9 cellular contexts compared by ENCODE assay signal in the genomic region with DNA sequence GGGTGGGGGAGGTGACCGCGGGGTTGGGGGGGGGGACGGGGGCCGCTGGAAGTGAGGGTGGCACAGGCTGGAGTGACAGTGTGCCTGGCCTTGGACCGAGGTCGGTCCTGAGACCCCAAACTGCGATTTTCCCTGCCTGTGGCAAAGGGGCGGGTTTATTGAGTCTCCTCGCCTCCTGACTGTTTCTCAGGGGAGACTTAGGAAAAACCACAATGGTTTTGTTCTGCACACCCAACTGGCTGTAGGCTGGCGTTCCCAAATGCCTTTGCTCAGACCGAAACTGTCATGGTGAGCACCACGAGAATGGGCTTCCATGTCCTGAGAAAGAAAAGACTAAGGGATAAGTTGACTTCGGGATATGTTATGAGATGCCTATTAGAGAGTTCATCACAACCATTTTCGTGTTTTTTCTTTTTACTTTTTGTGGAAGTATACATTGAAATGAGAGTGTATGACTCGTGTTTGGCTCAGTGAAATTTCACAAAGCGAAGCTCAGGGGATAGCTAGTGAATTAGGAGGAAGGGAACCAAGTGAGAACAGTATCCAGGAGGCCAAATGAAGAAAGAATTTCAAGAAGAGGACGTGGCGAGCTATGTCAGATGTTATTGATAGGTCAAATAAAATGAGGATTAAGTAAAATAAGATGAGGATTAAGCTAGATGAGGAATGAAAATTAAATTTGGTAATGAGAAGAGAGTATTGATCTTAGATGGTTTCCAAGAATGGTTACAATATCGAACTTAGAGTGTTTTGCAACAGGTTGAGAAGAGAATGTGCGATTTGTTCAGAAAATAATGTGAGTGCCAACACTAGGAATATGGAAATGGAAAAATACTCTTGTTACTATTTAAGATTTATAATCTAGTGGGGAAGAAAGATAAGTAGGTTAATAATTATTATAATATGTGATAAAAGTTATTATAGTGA. TPM values are rescaled to one million over a fixed set of nuclear protein-coding genes. Genes with fewer than 3 reads are reported as not detected.
DNase-seq lines count a peak whose midpoint lies in the region; ATAC-seq and TF ChIP-seq lines count a peak whose summit lies in the region.
"Had no signal": no experiment of that assay in that cellular context is flagged by ENCODE, and none has a peak within 500 bp of the region (broad histone marks: within the 10 kb centered on the region; RNA-seq: fewer than 3 reads in every experiment).

No MANE protein-coding gene starts in this region.

- H3K4me1 ChIP-seq in HEK293 (ENCODE audit: control insufficient read depth, insufficient read depth, low read length), result peaks cover 3% of the 10 kb centered on the region; the same call in 1 of the 2 replicates
- no peaks in the 10 kb centered on the region for H3K4me1 ChIP-seq in right cardiac atrium (ENCODE audit: control insufficient read depth, insufficient read depth, low read length)
- peaks cover 37 to 40% of the 10 kb centered on the region in 2 donors for H3K4me1 ChIP-seq in gastrocnemius medialis

- H3K27me3 Mint-ChIP-seq in Calu3 (ENCODE audit: unreplicated experiment), result no peaks in the 10 kb centered on the region

- H3K9me3 ChIP-seq in HEK293 (ENCODE audit: control insufficient read depth, insufficient read depth, low read depth, low read length) (no peaks in the 10 kb centered on the region), WERI-Rb-1 (ENCODE audit: severe bottlenecking) (no peaks in the 10 kb centered on the region), right cardiac atrium (ENCODE audit: control insufficient read depth, low read length) (no peaks in the 10 kb centered on the region), gastrocnemius medialis (no peaks in the 10 kb centered on the region)

- H3K4me3 ChIP-seq in HEK293 (ENCODE audit: low read depth, low read length) (peak overlapping the region; percentile 97), WERI-Rb-1 (ENCODE audit: low read depth, low read length) (peak overlapping the region; percentile 84), right cardiac atrium (ENCODE audit: low read length) (peak overlapping the region; percentile 91), gastrocnemius medialis (peak overlapping the region; percentile 74 to 89 (median 88))

- no peak for TF ChIP-seq POLR2A in gastrocnemius medialis (IDR thresholded peaks at IDR 0.05)

- H3K9me3 Mint-ChIP-seq in Calu3 (ENCODE audit: low read depth, unreplicated experiment), result peaks cover 8% of the 10 kb centered on the region

- no peak overlapping the region for H3K27ac Mint-ChIP-seq in Calu3 (ENCODE audit: unreplicated experiment)
- H3K27ac Mint-ChIP-seq: activated B cell treated with CpG ODN at 0.5 μM for 24 hours had no signal

- no peaks in the 10 kb centered on the region for H3K27me3 ChIP-seq in WERI-Rb-1 (ENCODE audit: insufficient read depth, low read depth, severe bottlenecking)
- no peaks in the 10 kb centered on the region for H3K27me3 ChIP-seq in right cardiac atrium (ENCODE audit: control insufficient read depth, insufficient read depth)
- H3K27me3 ChIP-seq in gastrocnemius medialis, result no peaks in the 10 kb centered on the region

- H3K36me3 ChIP-seq in HEK293 (ENCODE audit: control insufficient read depth in 2 of 2, insufficient read depth in 1 of 2, low read length in 2 of 2) (peaks cover 0 to 6% of the 10 kb centered on the region in 2 experiments; a peak in 1 of 3 replicates), WERI-Rb-1 (no peaks in the 10 kb centered on the region), gastrocnemius medialis (no peaks in the 10 kb centered on the region)

- in situ Hi-C loops in gastrocnemius medialis (cut with MboI; ENCODE audit: low sequenced_read_pairs in 4 of 4), result no loop called here

- TF ChIP-seq CTCF in Calu3 (IDR thresholded peaks at IDR 0.05; ENCODE audit: unreplicated experiment) (no peak), HEK293 (tag by site-specific recombination; IDR thresholded peaks at IDR 0.05) (no peak), WERI-Rb-1 (IDR thresholded peaks at IDR 0.05; ENCODE audit: low read depth, low read length) (no peak), gastrocnemius medialis (IDR thresholded peaks at IDR 0.05 in 4 of 5, conservative IDR thresholded peaks at IDR 0.05 in 1 of 5) (no peak)

- H3K27ac ChIP-seq in HEK293 (ENCODE audit: extremely low read depth, low read depth, low read length) (no peak overlapping the region), WERI-Rb-1 (no peak overlapping the region), right cardiac atrium (ENCODE audit: low read length) (peak overlapping the region; percentile 45), gastrocnemius medialis (peak overlapping the region; percentile 87 to 97 (median 94))

- WGBS in right cardiac atrium, result 19% methylated on average over 20 of the region's 20 CpGs

- ATAC-seq in right cardiac atrium (peak; percentile 8 to 36), gastrocnemius medialis (peak; percentile 31 to 37), HG02884 (IDR thresholded peaks at IDR 0.05; ENCODE audit: unreplicated experiment) (no peak), GM21390 (IDR thresholded peaks at IDR 0.05; ENCODE audit: unreplicated experiment) (no peak)

- DNase-seq in Calu3 (peak; percentile 25), WERI-Rb-1 (no peak), right cardiac atrium (peak in 1 of 3 donors; percentile 39), gastrocnemius medialis (peak in 1 of 2 donors; percentile 16), OCI-M2 (lab: John Stamatoyannopoulos, UW; ENCODE audit: unreplicated experiment) (no peak)

- no peaks in the 10 kb centered on the region for H3K36me3 Mint-ChIP-seq in Calu3 (ENCODE audit: insufficient read depth, unreplicated experiment)

- H3K4me3 Mint-ChIP-seq in Calu3 (ENCODE audit: low read depth, unreplicated experiment), result no peak overlapping the region

- POLR2A ChIA-PET in HEK293 (lab: Yijun Ruan, JAX), result interaction anchor here (0.5 to 1.1 kb wide), 3 partner anchors 17 to 33 kb away, joined by 3 to 4 read pairs (median 3); no protein-coding TSS in a partner anchor

- CTCF ChIA-PET in Calu3 (lab: Charles Lee) (interaction anchor here (0.5 kb wide), 1 partner anchor 305 kb away, joined by 7 read pairs; no protein-coding TSS in a partner anchor), HEK293 (lab: Yijun Ruan, JAX) (no interaction called here)

- H3K4me1 Mint-ChIP-seq in Calu3 (ENCODE audit: low read depth, unreplicated experiment), result no peaks in the 10 kb centered on the region

- intact Hi-C loops in Calu3 (cut with micrococcal nuclease; ENCODE audit: unreplicated experiment) (no loop called here), right cardiac atrium (cut with DNase I) (no loop called here), gastrocnemius medialis (cut with DNase I; ENCODE audit: low total_unique reads) (loop anchor here (2.0 kb wide), 1 partner anchor 34 kb away; no protein-coding TSS in a partner anchor)

- TSS peak; percentile 44 for BruUV-seq in Calu3 (replicated peaks; lab: Mats Ljungman, UMichigan)

TF ChIP-seq in HEK293, 187 proteins besides CTCF, POLR2A, EP300 and RAD21 (continues in another document):
- TF ChIP-seq AEBP2 (tag by site-specific recombination; IDR thresholded peaks at IDR 0.05; ENCODE audit: borderline replicate concordance) (no peak), ZNF211 (tag by site-specific recombination; IDR thresholded peaks at IDR 0.05; ENCODE audit: low read depth) (no peak), ZNF510 (tag by site-specific recombination; IDR thresholded peaks at IDR 0.05; ENCODE audit: insufficient replicate concordance) (no peak), SCRT2 (tag by site-specific recombination; IDR thresholded peaks at IDR 0.05) (peak; percentile 91), ZSCAN30 (tag by site-specific recombination; IDR thresholded peaks at IDR 0.05) (no peak), ZNF76 (tag by site-specific recombination; IDR thresholded peaks at IDR 0.05; ENCODE audit: borderline replicate concordance, low read depth) (peak; percentile 11; the same call in 1 of the 2 replicates), PRDM1 (tag by site-specific recombination; IDR thresholded peaks at IDR 0.05) (peak; percentile 83), ZNF629 (tag by site-specific recombination; IDR thresholded peaks at IDR 0.05) (no peak), IKZF3 (tag by site-specific recombination; IDR thresholded peaks at IDR 0.05) (0 out of 2 replicates have a peak, but pooled peaks have one; percentile 45), SCRT1 (tag by site-specific recombination; IDR thresholded peaks at IDR 0.05; ENCODE audit: borderline replicate concordance) (peak; percentile 76; the same call in 1 of the 2 replicates), GLI4 (tag by site-specific recombination; IDR thresholded peaks at IDR 0.05) (no peak)

RNA-seq across cellular contexts. Expression of gene NET1, which starts 0.9 kb away (rescaled TPM):
- total RNA-seq in Calu3 (2022) (147 and 154 TPM in 2 replicates), right cardiac atrium (10 to 100 TPM; 16.2 to 26.6 (median 20.8) TPM), gastrocnemius medialis (10 to 100 TPM; 19.8 to 76.4 (median 36.3) TPM)
- polyA plus RNA-seq in right cardiac atrium, result 6.7 TPM

RNA-seq across cellular contexts. Expression of gene TUBAL3, which starts 8.6 kb away (rescaled TPM):
- total RNA-seq in Calu3 (2022) (not detected in 2 replicates), right cardiac atrium (1 to 10 TPM in 3 of 4 donors, under 1 TPM in 1; 0.66 to 1.7 (median 1.0) TPM), gastrocnemius medialis (under 1 TPM in 1 of 4 donors, not detected in 3; 0.18 TPM)
- 0.43 TPM for polyA plus RNA-seq in right cardiac atrium
- total RNA-seq: activated B cell treated with CpG ODN at 0.5 μM for 24 hours had no signal

RNA-seq across cellular contexts. Expression of gene UCN3, which starts 48.5 kb away (rescaled TPM):
- total RNA-seq in Calu3 (2022), result not detected in 2 replicates
- total RNA-seq in right cardiac atrium, result not detected
- not detected for polyA plus RNA-seq in right cardiac atrium
- total RNA-seq in gastrocnemius medialis, result not detected
- total RNA-seq: activated B cell treated with CpG ODN at 0.5 μM for 24 hours had no signal

Comparison
In these comparisons a context has a peak if more than half of its experiments do, and no peak if none do; other contexts are left out.
1. H3K27ac ChIP-seq: peak in right cardiac atrium (single experiment) and gastrocnemius medialis (4 of 4); none in HEK293 (single experiment) and WERI-Rb-1 (single experiment).
2. ATAC-seq: peak in right cardiac atrium (2 of 2) and gastrocnemius medialis (2 of 2); none in HG02884 (single experiment) and GM21390 (single experiment).
3. Peak in every context shown above with its lines, with median percentiles within 50 percentile points of each other: H3K4me3 ChIP-seq.